In the genomic region with DNA sequence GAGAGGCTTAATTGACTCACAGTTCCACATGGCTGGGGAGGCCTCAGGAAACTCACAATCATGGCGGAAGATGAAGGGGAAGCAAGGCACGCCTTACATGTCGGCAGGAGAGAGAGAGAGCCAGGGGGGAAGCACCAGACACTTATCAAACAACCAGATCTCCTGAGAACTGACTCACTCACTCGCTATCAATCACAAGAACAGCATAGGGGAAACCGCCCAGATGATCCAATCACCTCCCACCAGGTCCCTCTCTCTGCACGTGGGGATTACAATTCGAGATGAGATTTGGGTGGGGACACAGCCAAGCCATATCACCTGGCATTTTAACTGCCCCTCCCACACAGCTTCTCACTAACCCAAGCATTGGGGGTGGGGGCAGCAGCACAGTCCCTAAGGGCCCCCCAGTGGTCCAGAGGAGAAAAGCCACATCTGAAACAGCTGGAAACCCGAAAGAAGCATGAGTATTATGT, we compare ENCODE assay signal across 1 cellular context.
TF ChIP-seq lines count a peak whose summit lies in the region.

No MANE protein-coding gene starts in this region.

TF ChIP-seq in GM23338, 12 proteins besides CTCF, POLR2A, EP300 and RAD21 (continued from another document):
- TF ChIP-seq, protein P1, sequence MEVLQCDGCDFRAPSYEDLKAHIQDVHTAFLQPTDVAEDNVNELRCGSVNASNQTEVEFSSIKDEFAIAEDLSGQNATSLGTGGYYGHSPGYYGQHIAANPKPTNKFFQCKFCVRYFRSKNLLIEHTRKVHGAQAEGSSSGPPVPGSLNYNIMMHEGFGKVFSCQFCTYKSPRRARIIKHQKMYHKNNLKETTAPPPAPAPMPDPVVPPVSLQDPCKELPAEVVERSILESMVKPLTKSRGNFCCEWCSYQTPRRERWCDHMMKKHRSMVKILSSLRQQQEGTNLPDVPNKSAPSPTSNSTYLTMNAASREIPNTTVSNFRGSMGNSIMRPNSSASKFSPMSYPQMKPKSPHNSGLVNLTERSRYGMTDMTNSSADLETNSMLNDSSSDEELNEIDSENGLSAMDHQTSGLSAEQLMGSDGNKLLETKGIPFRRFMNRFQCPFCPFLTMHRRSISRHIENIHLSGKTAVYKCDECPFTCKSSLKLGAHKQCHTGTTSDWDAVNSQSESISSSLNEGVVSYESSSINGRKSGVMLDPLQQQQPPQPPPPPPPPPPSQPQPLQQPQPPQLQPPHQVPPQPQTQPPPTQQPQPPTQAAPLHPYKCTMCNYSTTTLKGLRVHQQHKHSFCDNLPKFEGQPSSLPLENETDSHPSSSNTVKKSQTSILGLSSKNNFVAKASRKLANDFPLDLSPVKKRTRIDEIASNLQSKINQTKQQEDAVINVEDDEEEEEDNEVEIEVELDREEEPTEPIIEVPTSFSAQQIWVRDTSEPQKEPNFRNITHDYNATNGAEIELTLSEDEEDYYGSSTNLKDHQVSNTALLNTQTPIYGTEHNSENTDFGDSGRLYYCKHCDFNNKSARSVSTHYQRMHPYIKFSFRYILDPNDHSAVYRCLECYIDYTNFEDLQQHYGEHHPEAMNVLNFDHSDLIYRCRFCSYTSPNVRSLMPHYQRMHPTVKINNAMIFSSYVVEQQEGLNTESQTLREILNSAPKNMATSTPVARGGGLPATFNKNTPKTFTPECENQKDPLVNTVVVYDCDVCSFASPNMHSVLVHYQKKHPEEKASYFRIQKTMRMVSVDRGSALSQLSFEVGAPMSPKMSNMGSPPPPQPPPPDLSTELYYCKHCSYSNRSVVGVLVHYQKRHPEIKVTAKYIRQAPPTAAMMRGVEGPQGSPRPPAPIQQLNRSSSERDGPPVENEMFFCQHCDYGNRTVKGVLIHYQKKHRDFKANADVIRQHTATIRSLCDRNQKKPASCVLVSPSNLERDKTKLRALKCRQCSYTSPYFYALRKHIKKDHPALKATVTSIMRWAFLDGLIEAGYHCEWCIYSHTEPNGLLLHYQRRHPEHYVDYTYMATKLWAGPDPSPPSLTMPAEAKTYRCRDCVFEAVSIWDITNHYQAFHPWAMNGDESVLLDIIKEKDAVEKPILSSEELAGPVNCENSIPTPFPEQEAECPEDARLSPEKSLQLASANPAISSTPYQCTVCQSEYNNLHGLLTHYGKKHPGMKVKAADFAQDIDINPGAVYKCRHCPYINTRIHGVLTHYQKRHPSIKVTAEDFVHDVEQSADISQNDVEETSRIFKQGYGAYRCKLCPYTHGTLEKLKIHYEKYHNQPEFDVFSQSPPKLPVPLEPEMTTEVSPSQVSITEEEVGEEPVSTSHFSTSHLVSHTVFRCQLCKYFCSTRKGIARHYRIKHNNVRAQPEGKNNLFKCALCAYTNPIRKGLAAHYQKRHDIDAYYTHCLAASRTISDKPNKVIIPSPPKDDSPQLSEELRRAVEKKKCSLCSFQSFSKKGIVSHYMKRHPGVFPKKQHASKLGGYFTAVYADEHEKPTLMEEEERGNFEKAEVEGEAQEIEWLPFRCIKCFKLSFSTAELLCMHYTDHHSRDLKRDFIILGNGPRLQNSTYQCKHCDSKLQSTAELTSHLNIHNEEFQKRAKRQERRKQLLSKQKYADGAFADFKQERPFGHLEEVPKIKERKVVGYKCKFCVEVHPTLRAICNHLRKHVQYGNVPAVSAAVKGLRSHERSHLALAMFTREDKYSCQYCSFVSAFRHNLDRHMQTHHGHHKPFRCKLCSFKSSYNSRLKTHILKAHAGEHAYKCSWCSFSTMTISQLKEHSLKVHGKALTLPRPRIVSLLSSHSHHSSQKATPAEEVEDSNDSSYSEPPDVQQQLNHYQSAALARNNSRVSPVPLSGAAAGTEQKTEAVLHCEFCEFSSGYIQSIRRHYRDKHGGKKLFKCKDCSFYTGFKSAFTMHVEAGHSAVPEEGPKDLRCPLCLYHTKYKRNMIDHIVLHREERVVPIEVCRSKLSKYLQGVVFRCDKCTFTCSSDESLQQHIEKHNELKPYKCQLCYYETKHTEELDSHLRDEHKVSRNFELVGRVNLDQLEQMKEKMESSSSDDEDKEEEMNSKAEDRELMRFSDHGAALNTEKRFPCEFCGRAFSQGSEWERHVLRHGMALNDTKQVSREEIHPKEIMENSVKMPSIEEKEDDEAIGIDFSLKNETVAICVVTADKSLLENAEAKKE (CRISPR knock-in tag; IDR thresholded peaks at IDR 0.05) = no peak
- TF ChIP-seq EZH2phosphoT487 (IDR thresholded peaks at IDR 0.05; ENCODE audit: unreplicated experiment) (no peak), POLR2AphosphoS5 (IDR thresholded peaks at IDR 0.05; ENCODE audit: low read depth) (no peak), NANOG (IDR thresholded peaks at IDR 0.05; ENCODE audit: borderline replicate concordance) (no peak), ZNF114 (CRISPR knock-in tag; IDR thresholded peaks at IDR 0.05) (no peak), EZH2 (IDR thresholded peaks at IDR 0.05; ENCODE audit: low read depth, unreplicated experiment) (no peak), STAT1 (IDR thresholded peaks at IDR 0.05; ENCODE audit: unreplicated experiment) (no peak), CREB1 (CRISPR knock-in tag; IDR thresholded peaks at IDR 0.05; ENCODE audit: low read depth) (no peak)
- TF ChIP-seq, protein P2, sequence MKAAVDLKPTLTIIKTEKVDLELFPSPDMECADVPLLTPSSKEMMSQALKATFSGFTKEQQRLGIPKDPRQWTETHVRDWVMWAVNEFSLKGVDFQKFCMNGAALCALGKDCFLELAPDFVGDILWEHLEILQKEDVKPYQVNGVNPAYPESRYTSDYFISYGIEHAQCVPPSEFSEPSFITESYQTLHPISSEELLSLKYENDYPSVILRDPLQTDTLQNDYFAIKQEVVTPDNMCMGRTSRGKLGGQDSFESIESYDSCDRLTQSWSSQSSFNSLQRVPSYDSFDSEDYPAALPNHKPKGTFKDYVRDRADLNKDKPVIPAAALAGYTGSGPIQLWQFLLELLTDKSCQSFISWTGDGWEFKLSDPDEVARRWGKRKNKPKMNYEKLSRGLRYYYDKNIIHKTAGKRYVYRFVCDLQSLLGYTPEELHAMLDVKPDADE (IDR thresholded peaks at IDR 0.05) = no peak
TF ChIP-seq in GM23338: peak in this region for 0.
